22 cellular contexts compared by ENCODE assay signal in the genomic region with DNA sequence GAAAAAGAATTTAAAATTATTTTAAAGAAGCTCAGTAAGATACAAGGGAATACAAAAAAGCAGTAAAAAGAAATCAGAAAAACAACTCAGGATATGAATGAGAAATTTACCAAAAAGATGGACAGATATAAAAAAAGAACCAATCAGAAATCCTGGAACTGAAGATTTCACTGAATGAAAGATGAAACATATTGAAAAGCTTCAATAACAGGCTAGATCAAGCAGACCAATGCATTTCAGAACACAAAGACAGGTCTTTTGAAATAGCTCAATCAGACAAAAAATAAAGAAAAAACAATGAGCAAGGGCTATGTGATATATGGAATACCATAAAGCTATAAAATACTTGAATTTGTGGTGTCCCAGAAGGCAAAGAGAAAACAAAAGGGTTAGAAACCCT.
"Had no signal": no experiment of that assay in that cellular context is flagged by ENCODE, and none has a peak within 500 bp of the region (broad histone marks: within the 10 kb centered on the region; RNA-seq: fewer than 3 reads in every experiment).

No MANE protein-coding gene starts in this region.

- FAIRE-seq: endothelial cell of umbilical vein, frontal cortex, keratinocyte had no signal

- H3K4me1 ChIP-seq: esophagus muscularis mucosa, foreskin keratinocyte, gastroesophageal sphincter, heart left ventricle, left lung, lower lobe of right lung had no signal

- DNase-seq: dermis blood vessel endothelial cell; dorsolateral prefrontal cortex; effector CD4-positive, alpha-beta T cell; effector memory CD4-positive, alpha-beta T cell; foreskin keratinocyte; heart left ventricle; hypothalamus; immature natural killer cell; left cardiac atrium; left lung; left ventricle myocardium superior; lower lobe of right lung; mesenchymal stem cell; mucosa of descending colon; naive B cell had no signal

- H3K36me3 ChIP-seq: lower lobe of right lung had no signal

- H3K4me2 ChIP-seq: hepatocyte had no signal

- H3K27me3 ChIP-seq: dorsolateral prefrontal cortex, esophagus muscularis mucosa, foreskin keratinocyte, gastroesophageal sphincter, heart left ventricle, hepatocyte, left lung had no signal

- H3K4me3 ChIP-seq: coronary artery, dorsolateral prefrontal cortex, esophagus muscularis mucosa, gastroesophageal sphincter, heart left ventricle, hepatocyte, left lung, lower lobe of right lung, mucosa of descending colon had no signal

- H3K27ac ChIP-seq: coronary artery, dorsolateral prefrontal cortex, esophagus muscularis mucosa, foreskin keratinocyte, gastroesophageal sphincter, heart left ventricle, hepatocyte, left lung, lower lobe of right lung had no signal

- ATAC-seq: foreskin keratinocyte, gastroesophageal sphincter, heart left ventricle, left cardiac atrium, left lung, left ventricle myocardium superior, lower lobe of right lung, mucosa of descending colon had no signal

- H2AFZ ChIP-seq: hepatocyte had no signal
